Comparison of ENCODE assay signal across 10 cellular contexts in the genomic region with DNA sequence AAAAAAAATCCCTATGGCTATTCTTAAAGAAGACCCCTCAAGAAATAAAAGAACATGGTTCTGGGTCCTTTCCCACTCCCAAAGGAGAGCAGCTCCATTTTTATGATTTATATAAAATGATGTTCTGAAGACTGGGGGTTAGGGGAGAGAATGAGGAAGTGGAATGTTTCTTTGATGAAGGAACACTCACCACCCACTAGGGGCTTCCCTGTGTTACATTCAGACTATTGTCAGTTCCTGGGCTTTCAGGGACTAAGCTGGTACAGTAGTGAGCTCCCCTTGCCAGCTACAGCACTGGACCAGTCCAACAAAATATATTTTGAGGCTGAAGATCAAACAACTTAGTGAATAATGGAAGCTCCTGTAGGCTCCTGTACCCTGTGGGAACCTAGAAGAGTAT.
A peak's percentile ranks its signal among the peaks of the same experiment; 100 is the strongest.
DNase-seq lines count a peak whose midpoint lies in the region; ATAC-seq and TF ChIP-seq lines count a peak whose summit lies in the region.
"Had no signal": no experiment of that assay in that cellular context is flagged by ENCODE, and none has a peak within 500 bp of the region (broad histone marks: within the 10 kb centered on the region; RNA-seq: fewer than 3 reads in every experiment).

No MANE protein-coding gene starts in this region.

- no peak overlapping the region for H3K27ac Mint-ChIP-seq in activated B cell treated with CpG ODN at 0.5 μM for 24 hours
- no peak overlapping the region for H3K27ac Mint-ChIP-seq in stimulated activated naive CD8-positive, alpha-beta T cell treated with anti-CD3 and anti-CD28 coated beads, Interleukin-15, amount 100 ng/mL, for 72 hours
- H3K27ac Mint-ChIP-seq in activated CD4-positive, alpha-beta T cell treated with anti-CD3 and anti-CD28 coated beads for 36 hours = no peak overlapping the region

- no peaks in the 10 kb centered on the region for H3K36me3 Mint-ChIP-seq in activated B cell treated with CpG ODN at 0.5 μM for 24 hours (ENCODE audit: low read depth)
- H3K36me3 Mint-ChIP-seq in activated CD4-positive, alpha-beta T cell treated with anti-CD3 and anti-CD28 coated beads for 36 hours (ENCODE audit: low read depth) = no peaks in the 10 kb centered on the region

- H3K27me3 Mint-ChIP-seq in activated B cell treated with CpG ODN at 0.5 μM for 24 hours = peaks cover 2% of the 10 kb centered on the region
- H3K27me3 Mint-ChIP-seq in stimulated activated naive CD8-positive, alpha-beta T cell treated with anti-CD3 and anti-CD28 coated beads, Interleukin-15, amount 100 ng/mL, for 72 hours = peaks cover 32% of the 10 kb centered on the region
- H3K27me3 Mint-ChIP-seq in activated CD4-positive, alpha-beta T cell treated with anti-CD3 and anti-CD28 coated beads for 36 hours = peaks cover 12% of the 10 kb centered on the region

- TF ChIP-seq CTCF in activated B cell treated with CpG ODN at 0.5 μM for 24 hours (IDR thresholded peaks at IDR 0.05) = no peak

- H3K4me3 Mint-ChIP-seq in activated B cell treated with CpG ODN at 0.5 μM for 24 hours = no peak overlapping the region
- no peak overlapping the region for H3K4me3 Mint-ChIP-seq in stimulated activated naive CD8-positive, alpha-beta T cell treated with anti-CD3 and anti-CD28 coated beads, Interleukin-15, amount 100 ng/mL, for 72 hours
- no peak overlapping the region for H3K4me3 Mint-ChIP-seq in activated CD4-positive, alpha-beta T cell treated with anti-CD3 and anti-CD28 coated beads for 36 hours

- DNase-seq in AML-193 (lab: John Stamatoyannopoulos, UW) (peak; percentile 10 to 14), activated B cell treated with CpG ODN at 0.5 μM for 24 hours (no peak), ACHN (no peak)
- DNase-seq in stimulated activated naive CD8-positive, alpha-beta T cell treated with anti-CD3 and anti-CD28 coated beads, Interleukin-15, amount 100 ng/mL, for 72 hours = no peak
- no peak for DNase-seq in activated CD4-positive, alpha-beta T cell treated with anti-CD3 and anti-CD28 coated beads for 36 hours
- DNase-seq in stimulated activated CD4-positive, alpha-beta T cell treated with anti-CD3 and anti-CD28 coated beads, Interleukin-15, amount 100 ng/mL, for 24 hours = no peak
- DNase-seq: activated CD4-positive, alpha-beta T cell treated with anti-CD3 and anti-CD28 coated beads, Interleukin-2, amount 50 U/mL, for 1 hour; MG63 had no signal

- peaks cover 28% of the 10 kb centered on the region for H3K4me1 Mint-ChIP-seq in activated B cell treated with CpG ODN at 0.5 μM for 24 hours
- H3K4me1 Mint-ChIP-seq in stimulated activated naive CD8-positive, alpha-beta T cell treated with anti-CD3 and anti-CD28 coated beads, Interleukin-15, amount 100 ng/mL, for 72 hours = peaks cover 10% of the 10 kb centered on the region
- no peaks in the 10 kb centered on the region for H3K4me1 Mint-ChIP-seq in activated CD4-positive, alpha-beta T cell treated with anti-CD3 and anti-CD28 coated beads for 36 hours

- intact Hi-C loops in activated B cell treated with CpG ODN at 0.5 μM for 24 hours (cut with micrococcal nuclease) = no loop called here
- intact Hi-C loops in activated CD4-positive, alpha-beta T cell treated with anti-CD3 and anti-CD28 coated beads for 36 hours (cut with DNase I, micrococcal nuclease) = no loop called here

- ATAC-seq in GM19395 (IDR thresholded peaks at IDR 0.05; ENCODE audit: unreplicated experiment) (peak; percentile 56), HG03442 (IDR thresholded peaks at IDR 0.05; ENCODE audit: unreplicated experiment) (peak; percentile 66), activated B cell treated with CpG ODN at 0.5 μM for 24 hours (ENCODE audit: low read depth) (peak; percentile 45)
- no peak for ATAC-seq in stimulated activated naive CD8-positive, alpha-beta T cell treated with anti-CD3 and anti-CD28 coated beads, Interleukin-15, amount 100 ng/mL, for 72 hours
- ATAC-seq in activated CD4-positive, alpha-beta T cell treated with anti-CD3 and anti-CD28 coated beads for 36 hours = no peak

- no peaks in the 10 kb centered on the region for H3K9me3 Mint-ChIP-seq in activated B cell treated with CpG ODN at 0.5 μM for 24 hours
- H3K9me3 Mint-ChIP-seq in stimulated activated naive CD8-positive, alpha-beta T cell treated with anti-CD3 and anti-CD28 coated beads, Interleukin-15, amount 100 ng/mL, for 72 hours = no peaks in the 10 kb centered on the region
- no peaks in the 10 kb centered on the region for H3K9me3 Mint-ChIP-seq in activated CD4-positive, alpha-beta T cell treated with anti-CD3 and anti-CD28 coated beads for 36 hours (ENCODE audit: low read depth)

- in situ Hi-C loops in ACHN (cut with HindIII; ENCODE audit: low pct_ligation_motif_present, low pct_unique_long_range_greater_than_20kb, low sequenced_read_pairs) = no loop called here

- CTCF ChIA-PET in activated B cell treated with CpG ODN at 0.5 μM for 24 hours (lab: Charles Lee) = interaction anchor here (1.2 to 1.6 kb wide), 2 partner anchors 11 to 12 kb away, joined by 3 to 4 read pairs; no protein-coding TSS in a partner anchor
- CTCF ChIA-PET in activated CD4-positive, alpha-beta T cell treated with anti-CD3 and anti-CD28 coated beads for 36 hours (lab: Charles Lee) = interaction anchor here (0.7 to 1.4 kb wide), 3 partner anchors 12 to 321 kb away, joined by 3 to 4 read pairs (median 3); no protein-coding TSS in a partner anchor

- POLR2A ChIA-PET in activated B cell treated with CpG ODN at 0.5 μM for 24 hours (lab: Charles Lee) = no interaction called here
- POLR2A ChIA-PET in activated CD4-positive, alpha-beta T cell treated with anti-CD3 and anti-CD28 coated beads for 36 hours (lab: Charles Lee) = no interaction called here

Comparison
In these comparisons a context has a peak if more than half of its experiments do, and no peak if none do; other contexts are left out.
1. DNase-seq: peak in AML-193 (2 of 2); none in activated B cell treated with CpG ODN at 0.5 μM for 24 hours (single experiment), stimulated activated naive CD8-positive, alpha-beta T cell treated with anti-CD3 and anti-CD28 coated beads, Interleukin-15, amount 100 ng/mL, for 72 hours (0 of 2), activated CD4-positive, alpha-beta T cell treated with anti-CD3 and anti-CD28 coated beads for 36 hours (single experiment), stimulated activated CD4-positive, alpha-beta T cell treated with anti-CD3 and anti-CD28 coated beads, Interleukin-15, amount 100 ng/mL, for 24 hours (single experiment) and ACHN (single experiment).
2. ATAC-seq: peak in GM19395 (single experiment), HG03442 (single experiment) and activated B cell treated with CpG ODN at 0.5 μM for 24 hours (single experiment); none in stimulated activated naive CD8-positive, alpha-beta T cell treated with anti-CD3 and anti-CD28 coated beads, Interleukin-15, amount 100 ng/mL, for 72 hours (single experiment) and activated CD4-positive, alpha-beta T cell treated with anti-CD3 and anti-CD28 coated beads for 36 hours (single experiment).